Comparison of ENCODE assay signal across 10 cellular contexts in genomic region chr3:46406440-46406785, GRCh38. TPM values are rescaled to one million over a fixed set of nuclear protein-coding genes. Genes with fewer than 3 reads are reported as not detected.
DNase-seq lines count a peak whose midpoint lies in the region; ATAC-seq lines count a peak whose summit lies in the region.
"Had no signal": no experiment of that assay in that cellular context is flagged by ENCODE, and none has a peak within 500 bp of the region (broad histone marks: within the 10 kb centered on the region; RNA-seq: fewer than 3 reads in every experiment).

No MANE protein-coding gene starts in this region.

- no peaks in the 10 kb centered on the region for H3K4me1 ChIP-seq in muscle layer of colon (ENCODE audit: insufficient read depth, low read length)
- H3K4me1 ChIP-seq in thymus (ENCODE audit: control insufficient read depth, insufficient read depth, low read length) = peaks cover 22% of the 10 kb centered on the region
- H3K4me1 ChIP-seq in SJCRH30 = peaks cover 7% of the 10 kb centered on the region

- H3K27me3 ChIP-seq in muscle layer of colon (ENCODE audit: control insufficient read depth in 1 of 2, insufficient read depth in 2 of 2, low read length in 2 of 2) (no peaks in the 10 kb centered on the region), thymus (ENCODE audit: control insufficient read depth, insufficient read depth) (no peaks in the 10 kb centered on the region), SJCRH30 (no peaks in the 10 kb centered on the region)

- H3K9me3 ChIP-seq in muscle layer of colon (ENCODE audit: low read length) (no peaks in the 10 kb centered on the region), thymus (ENCODE audit: control insufficient read depth) (no peaks in the 10 kb centered on the region), SJCRH30 (replicated peaks) (no peaks in the 10 kb centered on the region)

- H3K27me3 Mint-ChIP-seq in activated T-cell treated with anti-CD3 and anti-CD28 coated beads, Interleukin-2, amount 50 U/mL, for 24 hours = peaks cover 4% of the 10 kb centered on the region
- H3K27me3 Mint-ChIP-seq in activated T-cell treated with anti-CD3 and anti-CD28 coated beads, Interleukin-2, amount 50 U/mL, for 4 hours (ENCODE audit: low read depth) = no peaks in the 10 kb centered on the region
- H3K27me3 Mint-ChIP-seq in activated naive CD8-positive, alpha-beta T cell treated with anti-CD3 and anti-CD28 coated beads, Interleukin-2, amount 50 U/mL, for 24 hours = no peaks in the 10 kb centered on the region

- H3K27ac ChIP-seq in muscle layer of colon (ENCODE audit: low read depth, low read length) (peak overlapping the region; percentile 1), thymus (ENCODE audit: low read depth) (peak overlapping the region; percentile 90), SJCRH30 (no peak overlapping the region)

- no peak overlapping the region for H3K9ac ChIP-seq in muscle layer of colon (ENCODE audit: low read length)

- H3K27ac Mint-ChIP-seq in activated T-cell treated with anti-CD3 and anti-CD28 coated beads, Interleukin-2, amount 50 U/mL, for 24 hours = peak overlapping the region; percentile 91
- peak overlapping the region; percentile 80 for H3K27ac Mint-ChIP-seq in activated naive CD8-positive, alpha-beta T cell treated with anti-CD3 and anti-CD28 coated beads, Interleukin-2, amount 50 U/mL, for 24 hours

- H3K36me3 Mint-ChIP-seq in activated T-cell treated with anti-CD3 and anti-CD28 coated beads, Interleukin-2, amount 50 U/mL, for 24 hours (ENCODE audit: low read depth) = no peaks in the 10 kb centered on the region
- no peaks in the 10 kb centered on the region for H3K36me3 Mint-ChIP-seq in activated T-cell treated with anti-CD3 and anti-CD28 coated beads, Interleukin-2, amount 50 U/mL, for 4 hours (ENCODE audit: insufficient read depth)
- H3K36me3 Mint-ChIP-seq in activated naive CD8-positive, alpha-beta T cell treated with anti-CD3 and anti-CD28 coated beads, Interleukin-2, amount 50 U/mL, for 24 hours (ENCODE audit: low read depth) = peaks cover 6% of the 10 kb centered on the region

- peaks cover 34% of the 10 kb centered on the region for H3K4me1 Mint-ChIP-seq in activated T-cell treated with anti-CD3 and anti-CD28 coated beads, Interleukin-2, amount 50 U/mL, for 24 hours (ENCODE audit: low read depth)
- peaks cover 24% of the 10 kb centered on the region for H3K4me1 Mint-ChIP-seq in activated T-cell treated with anti-CD3 and anti-CD28 coated beads, Interleukin-2, amount 50 U/mL, for 4 hours (ENCODE audit: low read depth)
- H3K4me1 Mint-ChIP-seq in activated naive CD8-positive, alpha-beta T cell treated with anti-CD3 and anti-CD28 coated beads, Interleukin-2, amount 50 U/mL, for 24 hours = peaks cover 39% of the 10 kb centered on the region

- ATAC-seq in activated T-cell treated with anti-CD3 and anti-CD28 coated beads, Interleukin-2, amount 50 U/mL, for 4 hours = no peak
- no peak for ATAC-seq in activated naive CD8-positive, alpha-beta T cell treated with anti-CD3 and anti-CD28 coated beads, Interleukin-2, amount 50 U/mL, for 24 hours

- H3K9me3 Mint-ChIP-seq in activated T-cell treated with anti-CD3 and anti-CD28 coated beads, Interleukin-2, amount 50 U/mL, for 24 hours = peaks cover 4% of the 10 kb centered on the region
- no peaks in the 10 kb centered on the region for H3K9me3 Mint-ChIP-seq in activated T-cell treated with anti-CD3 and anti-CD28 coated beads, Interleukin-2, amount 50 U/mL, for 4 hours
- H3K9me3 Mint-ChIP-seq in activated naive CD8-positive, alpha-beta T cell treated with anti-CD3 and anti-CD28 coated beads, Interleukin-2, amount 50 U/mL, for 24 hours = peaks cover 5% of the 10 kb centered on the region

- no peaks in the 10 kb centered on the region for H3K36me3 ChIP-seq in muscle layer of colon (ENCODE audit: insufficient read depth, low read length)
- H3K36me3 ChIP-seq in thymus (ENCODE audit: control insufficient read depth, insufficient read depth) = no peaks in the 10 kb centered on the region
- no peaks in the 10 kb centered on the region for H3K36me3 ChIP-seq in SJCRH30

- DNase-seq in activated T-cell treated with anti-CD3 and anti-CD28 coated beads, Interleukin-2, amount 50 U/mL, for 24 hours = no peak
- DNase-seq in activated T-cell treated with anti-CD3 and anti-CD28 coated beads, Interleukin-2, amount 50 U/mL, for 4 hours = no peak
- DNase-seq in activated naive CD8-positive, alpha-beta T cell treated with anti-CD3 and anti-CD28 coated beads, Interleukin-2, amount 50 U/mL, for 24 hours = no peak
- DNase-seq in NCI-H2196 (lab: John Stamatoyannopoulos, UW; ENCODE audit: unreplicated experiment) (no peak), SJCRH30 (no peak), NCI-H1417 treated with DMSO at 0.1 percent for 48 hours (lab: John Stamatoyannopoulos, UW) (no peak)
- DNase-seq: NCI-H2227 treated with DMSO at 0.1 percent for 48 hours had no signal

- H3K4me3 Mint-ChIP-seq in activated T-cell treated with anti-CD3 and anti-CD28 coated beads, Interleukin-2, amount 50 U/mL, for 24 hours = no peak overlapping the region
- H3K4me3 Mint-ChIP-seq in activated T-cell treated with anti-CD3 and anti-CD28 coated beads, Interleukin-2, amount 50 U/mL, for 4 hours = no peak overlapping the region
- H3K4me3 Mint-ChIP-seq in activated naive CD8-positive, alpha-beta T cell treated with anti-CD3 and anti-CD28 coated beads, Interleukin-2, amount 50 U/mL, for 24 hours = no peak overlapping the region

- WGBS in thymus = 97% methylated on average over 4 of the region's 4 CpGs

- H3K4me3 ChIP-seq in muscle layer of colon (ENCODE audit: low read depth in 1 of 2, low read length in 2 of 2) (no peak overlapping the region), thymus (ENCODE audit: low read length) (no peak overlapping the region), SJCRH30 (no peak overlapping the region)

RNA-seq across cellular contexts. Expression of gene CCRL2, which starts 0.6 kb away (rescaled TPM):
- total RNA-seq in activated T-cell treated with anti-CD3 and anti-CD28 coated beads, Interleukin-2, amount 50 U/mL, for 4 hours = 1 to 10 TPM in 1 of 3 donors, under 1 TPM in 2; 0.43 to 1.3 (median 0.76) TPM
- polyA plus RNA-seq in thymus = 19.1 TPM
- not detected in 2 replicates for total RNA-seq in SJCRH30 (2014; rRNA removed; shearing (Covaris generic))
- total RNA-seq: renal cortical epithelial cell had no signal

RNA-seq across cellular contexts. Expression of gene CCR5, which starts 35.7 kb away (rescaled TPM):
- 1 to 10 TPM; 1.2 to 7.2 (median 2.2) TPM for total RNA-seq in activated T-cell treated with anti-CD3 and anti-CD28 coated beads, Interleukin-2, amount 50 U/mL, for 4 hours
- 5.2 TPM for polyA plus RNA-seq in thymus
- not detected in 2 replicates for total RNA-seq in SJCRH30 (2014; rRNA removed; shearing (Covaris generic))
- total RNA-seq: renal cortical epithelial cell had no signal

RNA-seq across cellular contexts. Expression of gene CCR2, which starts 52.5 kb away (rescaled TPM):
- 1 to 10 TPM in 1 of 3 donors, under 1 TPM in 2; 0.18 to 1.4 (median 0.41) TPM for total RNA-seq in activated T-cell treated with anti-CD3 and anti-CD28 coated beads, Interleukin-2, amount 50 U/mL, for 4 hours
- 2.4 TPM for polyA plus RNA-seq in thymus
- not detected in 2 replicates for total RNA-seq in SJCRH30 (2014; rRNA removed; shearing (Covaris generic))
- total RNA-seq: renal cortical epithelial cell had no signal

RNA-seq across cellular contexts. Expression of gene LTF, which starts 58.3 kb away (rescaled TPM):
- total RNA-seq in activated T-cell treated with anti-CD3 and anti-CD28 coated beads, Interleukin-2, amount 50 U/mL, for 4 hours = not detected
- polyA plus RNA-seq in thymus = 64.3 TPM
- not detected in 2 replicates for total RNA-seq in SJCRH30 (2014; rRNA removed; shearing (Covaris generic))
